In genomic region chr9:120212853-120213200, GRCh38 we compare ENCODE assay signal across 23 cellular contexts.
DNase-seq lines count a peak whose midpoint lies in the region; ATAC-seq and TF ChIP-seq lines count a peak whose summit lies in the region.
"Had no signal": no experiment of that assay in that cellular context is flagged by ENCODE, and none has a peak within 500 bp of the region (broad histone marks: within the 10 kb centered on the region; RNA-seq: fewer than 3 reads in every experiment).

No MANE protein-coding gene starts in this region.

- peaks cover 9% of the 10 kb centered on the region for H3K27me3 Mint-ChIP-seq in nephron progenitor cell (ENCODE audit: low read depth, poor library complexity)
- no peaks in the 10 kb centered on the region for H3K27me3 Mint-ChIP-seq in activated naive CD4-positive, alpha-beta T cell treated with anti-CD3 and anti-CD28 coated beads, Interleukin-2, amount 10 ng/mL, durations not matched to agents 7 days and 5 days
- H3K27me3 Mint-ChIP-seq: stimulated activated naive CD8-positive, alpha-beta T cell treated with anti-CD3 and anti-CD28 coated beads, Interleukin-15, Interleukin-2, amounts not matched to agents 100 ng/mL and 50 ng/mL, for 24 hours had no signal

- H3K4me3 Mint-ChIP-seq in nephron progenitor cell = peak overlapping the region; percentile 4
- no peak overlapping the region for H3K4me3 Mint-ChIP-seq in activated naive CD4-positive, alpha-beta T cell treated with anti-CD3 and anti-CD28 coated beads, Interleukin-2, amount 10 ng/mL, durations not matched to agents 7 days and 5 days
- H3K4me3 Mint-ChIP-seq: activated naive CD4-positive, alpha-beta T cell treated with anti-CD3 and anti-CD28 coated beads for 36 hours; activated T-cell treated with anti-CD3 and anti-CD28 coated beads, Interleukin-2, amount 50 U/mL, for 4 hours; CD4-positive, alpha-beta memory T cell; stimulated activated naive CD8-positive, alpha-beta T cell treated with anti-CD3 and anti-CD28 coated beads, Interleukin-15, Interleukin-2, amounts not matched to agents 100 ng/mL and 50 ng/mL, for 24 hours had no signal

- no peak for TF ChIP-seq CTCF in nephron progenitor cell (IDR thresholded peaks at IDR 0.05)

- ATAC-seq in GM19023 (IDR thresholded peaks at IDR 0.05; ENCODE audit: unreplicated experiment) (peak; percentile 40), GM21619 (IDR thresholded peaks at IDR 0.05; ENCODE audit: unreplicated experiment) (peak; percentile 31), HG03135 (IDR thresholded peaks at IDR 0.05; ENCODE audit: unreplicated experiment) (peak; percentile 22)
- ATAC-seq: activated CD4-positive, CD25-positive, alpha-beta regulatory T cell treated with anti-CD3 and anti-CD28 coated beads, Interleukin-2, amount 50 U/mL, for 24 hours; activated T-cell treated with anti-CD3 and anti-CD28 coated beads, Interleukin-2, amount 50 U/mL, for 4 hours; gastroesophageal sphincter had no signal

- peaks cover 64% of the 10 kb centered on the region for H3K4me1 Mint-ChIP-seq in nephron progenitor cell
- H3K4me1 Mint-ChIP-seq in activated naive CD4-positive, alpha-beta T cell treated with anti-CD3 and anti-CD28 coated beads, Interleukin-2, amount 10 ng/mL, durations not matched to agents 7 days and 5 days = no peaks in the 10 kb centered on the region
- H3K4me1 Mint-ChIP-seq: CD4-positive, alpha-beta memory T cell had no signal

- no peaks in the 10 kb centered on the region for H3K36me3 Mint-ChIP-seq in nephron progenitor cell (ENCODE audit: low read depth)
- H3K36me3 Mint-ChIP-seq in activated naive CD4-positive, alpha-beta T cell treated with anti-CD3 and anti-CD28 coated beads, Interleukin-2, amount 10 ng/mL, durations not matched to agents 7 days and 5 days = no peaks in the 10 kb centered on the region
- H3K36me3 Mint-ChIP-seq: CD4-positive, alpha-beta memory T cell had no signal

- CTCF ChIA-PET in activated naive CD4-positive, alpha-beta T cell treated with anti-CD3 and anti-CD28 coated beads, Interleukin-2, amount 10 ng/mL, durations not matched to agents 7 days and 5 days (lab: Charles Lee) = no interaction called here

- no peak for DNase-seq in nephron progenitor cell
- DNase-seq in cerebellum (ENCODE audit: low spot score) = no peak
- no peak for DNase-seq in GF-D8 (lab: John Stamatoyannopoulos, UW)
- no peak for DNase-seq in activated naive CD4-positive, alpha-beta T cell treated with anti-CD3 and anti-CD28 coated beads, Interleukin-2, amount 10 ng/mL, durations not matched to agents 7 days and 5 days
- DNase-seq: activated naive CD4-positive, alpha-beta T cell treated with anti-CD3 and anti-CD28 coated beads for 36 hours; activated T-cell treated with anti-CD3 and anti-CD28 coated beads, Interleukin-2, amount 50 U/mL, for 4 hours; aorta; CD4-positive, alpha-beta memory T cell; cerebellar nuclear complex; DMS153; effector CD4-positive, alpha-beta T cell; esophagus squamous epithelium; IMR-90; kidney; NCI-H2081 treated with DMSO at 0.1 percent for 48 hours; NCI-H526 treated with DMSO at 0.1 percent for 48 hours; stimulated activated CD4-positive, alpha-beta T cell treated with anti-CD3 and anti-CD28 coated beads, Interleukin-4, amount 100 ng/mL, for 1 hour had no signal

- H3K27ac Mint-ChIP-seq in nephron progenitor cell = peak overlapping the region; percentile 4
- H3K27ac Mint-ChIP-seq in activated naive CD4-positive, alpha-beta T cell treated with anti-CD3 and anti-CD28 coated beads, Interleukin-2, amount 10 ng/mL, durations not matched to agents 7 days and 5 days = no peak overlapping the region
- H3K27ac Mint-ChIP-seq: activated naive CD4-positive, alpha-beta T cell treated with anti-CD3 and anti-CD28 coated beads for 36 hours; CD4-positive, alpha-beta memory T cell; stimulated activated naive CD8-positive, alpha-beta T cell treated with anti-CD3 and anti-CD28 coated beads, Interleukin-15, Interleukin-2, amounts not matched to agents 100 ng/mL and 50 ng/mL, for 24 hours had no signal

- peaks cover 15% of the 10 kb centered on the region for H3K9me3 Mint-ChIP-seq in nephron progenitor cell
- no peaks in the 10 kb centered on the region for H3K9me3 Mint-ChIP-seq in activated naive CD4-positive, alpha-beta T cell treated with anti-CD3 and anti-CD28 coated beads, Interleukin-2, amount 10 ng/mL, durations not matched to agents 7 days and 5 days
- H3K9me3 Mint-ChIP-seq: activated naive CD4-positive, alpha-beta T cell treated with anti-CD3 and anti-CD28 coated beads for 36 hours; activated T-cell treated with anti-CD3 and anti-CD28 coated beads, Interleukin-2, amount 50 U/mL, for 4 hours; stimulated activated naive CD8-positive, alpha-beta T cell treated with anti-CD3 and anti-CD28 coated beads, Interleukin-15, Interleukin-2, amounts not matched to agents 100 ng/mL and 50 ng/mL, for 24 hours had no signal
